In genomic region chr20:62815066-62815991, GRCh38 we compare ENCODE assay signal across 11 cellular contexts. TPM values are rescaled to one million over a fixed set of nuclear protein-coding genes. Genes with fewer than 3 reads are reported as not detected.
DNase-seq lines count a peak whose midpoint lies in the region; ATAC-seq and TF ChIP-seq lines count a peak whose summit lies in the region.
"Had no signal": no experiment of that assay in that cellular context is flagged by ENCODE, and none has a peak within 500 bp of the region (broad histone marks: within the 10 kb centered on the region; RNA-seq: fewer than 3 reads in every experiment).

No MANE protein-coding gene starts in this region.

- H3K27me3 Mint-ChIP-seq in nephron (ENCODE audit: low read depth) = peaks cover 19% of the 10 kb centered on the region

- H3K4me3 ChIP-seq in dorsolateral prefrontal cortex = no peak overlapping the region

- no peak for TF ChIP-seq CTCF in dorsolateral prefrontal cortex (IDR thresholded peaks at IDR 0.05 in 54 of 56, conservative IDR thresholded peaks at IDR 0.05 in 2 of 56; ENCODE audit: low read depth in 1 of 56, partially characterized antibody in 56 of 56)
- TF ChIP-seq CTCF in nephron (IDR thresholded peaks at IDR 0.05; ENCODE audit: unreplicated experiment in 3 of 3) = no peak

- no peaks in the 10 kb centered on the region for H3K9me3 Mint-ChIP-seq in nephron
- H3K9me3 Mint-ChIP-seq: stimulated activated memory B cell treated with anti-CD40 and anti-IgM and Interleukin-4, amounts not matched to agents 10 μg/mL and 1 μg/mL and 100 μg/mL, for 72 hours had no signal

- H3K27ac Mint-ChIP-seq in nephron = peak overlapping the region in 2 of 3 experiments; percentile 67 to 71
- H3K27ac Mint-ChIP-seq: stimulated activated memory B cell treated with anti-CD40 and anti-IgM and Interleukin-4, amounts not matched to agents 10 μg/mL and 1 μg/mL and 100 μg/mL, for 72 hours had no signal

- DNase-seq in DMS 273 (lab: John Stamatoyannopoulos, UW; ENCODE audit: unreplicated experiment) = peak; percentile 79
- peak; percentile 59 for DNase-seq in LoVo (ENCODE audit: low spot score)
- no peak for DNase-seq in dorsolateral prefrontal cortex
- DNase-seq: posterior cingulate gyrus had no signal

- intact Hi-C loops in dorsolateral prefrontal cortex (cut with DNase I) = no loop called here

- H3K4me1 Mint-ChIP-seq in nephron = peaks cover 8% of the 10 kb centered on the region

- H3K4me3 Mint-ChIP-seq in nephron = peak overlapping the region; percentile 59 to 81 (median 79)
- H3K4me3 Mint-ChIP-seq: stimulated activated memory B cell treated with anti-CD40 and anti-IgM and Interleukin-4, amounts not matched to agents 10 μg/mL and 1 μg/mL and 100 μg/mL, for 72 hours had no signal

- peak overlapping the region in 31 of 59 donors; percentile 2 to 98 (median 90) for H3K27ac ChIP-seq in dorsolateral prefrontal cortex
- H3K27ac ChIP-seq: KMS-11 had no signal

- H3K27me3 ChIP-seq in dorsolateral prefrontal cortex = peaks cover 0 to 5% (median 0%) of the 10 kb centered on the region in 45 donors

- ATAC-seq in GM19023 (IDR thresholded peaks at IDR 0.05; ENCODE audit: unreplicated experiment) = no peak
- no peak for ATAC-seq in GM18873 (IDR thresholded peaks at IDR 0.05; ENCODE audit: low FRiP score, unreplicated experiment)
- no peak for ATAC-seq in HG02763 (IDR thresholded peaks at IDR 0.05; ENCODE audit: unreplicated experiment)
- no peak for ATAC-seq in HG03045 (IDR thresholded peaks at IDR 0.05; ENCODE audit: unreplicated experiment)

- H3K36me3 Mint-ChIP-seq in nephron (ENCODE audit: low read depth) = peaks cover 3% of the 10 kb centered on the region

RNA-seq across cellular contexts. Expression of gene COL9A3, which starts 1.5 kb away (rescaled TPM):
- 100 to 1,000 TPM in 8 of 120 experiments, 10 to 100 TPM in 112; 15.9 to 126 (median 44.6) TPM for total RNA-seq in dorsolateral prefrontal cortex

RNA-seq across cellular contexts. Expression of gene OGFR, which starts 10.7 kb away (rescaled TPM):
- total RNA-seq in dorsolateral prefrontal cortex = 100 to 1,000 TPM in 1 of 120 experiments, 10 to 100 TPM in 119; 40.5 to 100 (median 61.4) TPM

RNA-seq across cellular contexts. Expression of gene MRGBP, which starts 19.1 kb away (rescaled TPM):
- 10 to 100 TPM in 44 of 120 experiments, 1 to 10 TPM in 76; 7.2 to 12.6 (median 9.5) TPM for total RNA-seq in dorsolateral prefrontal cortex

RNA-seq across cellular contexts. Expression of gene TCFL5, which starts 46.3 kb away (rescaled TPM):
- 10 to 100 TPM; 15.1 to 52.2 (median 27.7) TPM for total RNA-seq in dorsolateral prefrontal cortex

Comparison
In these comparisons a context has a peak if more than half of its experiments do, and no peak if none do; other contexts are left out.
1. DNase-seq: peak in DMS 273 (single experiment) and LoVo (single experiment); none in dorsolateral prefrontal cortex (0 of 10).